Comparison of ENCODE assay signal across 8 cellular contexts in genomic region chr17:76452646-76453430, GRCh38. TPM values are rescaled to one million over a fixed set of nuclear protein-coding genes. Genes with fewer than 3 reads are reported as not detected.
A peak's percentile ranks its signal among the peaks of the same experiment; 100 is the strongest.
DNase-seq lines count a peak whose midpoint lies in the region; ATAC-seq and TF ChIP-seq lines count a peak whose summit lies in the region.

TSS of gene UBE2O (minus strand) at chr17:76453152. CDS start at chr17:76453141, 11 bp downstream.

- POLR2A ChIA-PET in naive thymus-derived CD4-positive, alpha-beta T cell (lab: Charles Lee), result interaction anchor here (0.7 to 2.4 kb wide), 8 partner anchors 10 to 96 kb away, joined by 3 to 8 read pairs (median 4); partner anchors contain the start of gene RHBDF2

- in situ Hi-C loops in KBM-7 (cut with MboI; ENCODE audit: low pct_unique_long_range_greater_than_20kb, low sequenced_read_pairs), result no loop called here

- peak; percentile 83 for DNase-seq in DMS114 treated with DMSO at 0.1 percent for 48 hours (lab: John Stamatoyannopoulos, UW; ENCODE audit: unreplicated experiment)
- DNase-seq in KBM-7, result peak; percentile 91
- DNase-seq in activated T-cell treated with anti-CD3 and anti-CD28 coated beads, Interleukin-2, amount 50 U/mL, for 4 hours, result peak; percentile 90
- DNase-seq in fibroblast of gingiva (ENCODE audit: low read depth), result peak; percentile 82
- DNase-seq in naive thymus-derived CD4-positive, alpha-beta T cell, result peak; percentile 92 to 97 (median 95)

- peak within 1 kb of the TSS; percentile 73 for H3K4me3 ChIP-seq in naive thymus-derived CD4-positive, alpha-beta T cell (ENCODE audit: low read length)

- no peaks in the 10 kb centered on the region for H3K9me3 Mint-ChIP-seq in activated T-cell treated with anti-CD3 and anti-CD28 coated beads, Interleukin-2, amount 50 U/mL, for 4 hours
- peaks cover 0 to 4% (median 0%) of the 10 kb centered on the region in 11 donors for H3K9me3 Mint-ChIP-seq in naive thymus-derived CD4-positive, alpha-beta T cell
- no peaks in the 10 kb centered on the region for H3K9me3 Mint-ChIP-seq in stimulated activated memory B cell treated with anti-CD40 and anti-IgM and Interleukin-4, amounts not matched to agents 10 μg/mL and 1 μg/mL and 100 μg/mL, for 72 hours

- no peaks in the 10 kb centered on the region for H3K27me3 ChIP-seq in naive thymus-derived CD4-positive, alpha-beta T cell (ENCODE audit: control insufficient read depth in 2 of 2, insufficient read depth in 2 of 2, low read length in 2 of 2)

- H3K4me3 Mint-ChIP-seq in activated T-cell treated with anti-CD3 and anti-CD28 coated beads, Interleukin-2, amount 50 U/mL, for 4 hours, result peak within 1 kb of the TSS; percentile 88
- H3K4me3 Mint-ChIP-seq in naive thymus-derived CD4-positive, alpha-beta T cell, result peak within 1 kb of the TSS; percentile 86 to 95 (median 88)
- peak within 1 kb of the TSS; percentile 84 for H3K4me3 Mint-ChIP-seq in stimulated activated memory B cell treated with anti-CD40 and anti-IgM and Interleukin-4, amounts not matched to agents 10 μg/mL and 1 μg/mL and 100 μg/mL, for 72 hours

- peak within 1 kb of the TSS; percentile 81 to 98 (median 93) for H3K27ac Mint-ChIP-seq in naive thymus-derived CD4-positive, alpha-beta T cell
- peak within 1 kb of the TSS; percentile 46 for H3K27ac Mint-ChIP-seq in stimulated activated memory B cell treated with anti-CD40 and anti-IgM and Interleukin-4, amounts not matched to agents 10 μg/mL and 1 μg/mL and 100 μg/mL, for 72 hours

- CTCF ChIA-PET in naive thymus-derived CD4-positive, alpha-beta T cell (lab: Charles Lee), result interaction anchor here (0.9 to 1.8 kb wide), 7 partner anchors 40 to 71 kb away, joined by 3 to 9 read pairs (median 4); partner anchors contain the start of gene RHBDF2

- H3K27ac ChIP-seq in naive thymus-derived CD4-positive, alpha-beta T cell (ENCODE audit: low read depth, low read length), result peak within 1 kb of the TSS; percentile 89

- H3K36me3 Mint-ChIP-seq in activated T-cell treated with anti-CD3 and anti-CD28 coated beads, Interleukin-2, amount 50 U/mL, for 4 hours (ENCODE audit: insufficient read depth), result no peaks in the 10 kb centered on the region
- H3K36me3 Mint-ChIP-seq in naive thymus-derived CD4-positive, alpha-beta T cell, result no peaks in the 10 kb centered on the region
- no peaks in the 10 kb centered on the region for H3K36me3 Mint-ChIP-seq in stimulated activated memory B cell treated with anti-CD40 and anti-IgM and Interleukin-4, amounts not matched to agents 10 μg/mL and 1 μg/mL and 100 μg/mL, for 72 hours

- H3K4me1 Mint-ChIP-seq in activated T-cell treated with anti-CD3 and anti-CD28 coated beads, Interleukin-2, amount 50 U/mL, for 4 hours (ENCODE audit: low read depth), result peaks cover 34% of the 10 kb centered on the region
- H3K4me1 Mint-ChIP-seq in naive thymus-derived CD4-positive, alpha-beta T cell, result peaks cover 17 to 46% (median 42%) of the 10 kb centered on the region in 7 donors
- peaks cover 47% of the 10 kb centered on the region for H3K4me1 Mint-ChIP-seq in stimulated activated memory B cell treated with anti-CD40 and anti-IgM and Interleukin-4, amounts not matched to agents 10 μg/mL and 1 μg/mL and 100 μg/mL, for 72 hours

- peak; percentile 82 for ATAC-seq in GM21528 (IDR thresholded peaks at IDR 0.05; ENCODE audit: low FRiP score, unreplicated experiment)
- peak; percentile 95 to 97 for ATAC-seq in activated T-cell treated with anti-CD3 and anti-CD28 coated beads, Interleukin-2, amount 50 U/mL, for 4 hours
- ATAC-seq in naive thymus-derived CD4-positive, alpha-beta T cell, result peak; percentile 97
- peak; percentile 98 for ATAC-seq in stimulated activated memory B cell treated with anti-CD40 and anti-IgM and Interleukin-4, amounts not matched to agents 10 μg/mL and 1 μg/mL and 100 μg/mL, for 72 hours

- no peaks in the 10 kb centered on the region for H3K36me3 ChIP-seq in naive thymus-derived CD4-positive, alpha-beta T cell (ENCODE audit: control insufficient read depth in 2 of 3, insufficient read depth in 3 of 3, low read length in 3 of 3)

- intact Hi-C loops in naive thymus-derived CD4-positive, alpha-beta T cell (cut with micrococcal nuclease), result loop anchor here (1.0 to 10.0 kb wide), 18 partner anchors 40 to 634 kb away; partner anchors contain the start of genes ACOX1 (in 2 of the 2), PRPSAP1 (in 2 of the 2), SPHK1 (in 2 of the 2) and TEN1 (in 2 of the 2)

- no peaks in the 10 kb centered on the region for H3K27me3 Mint-ChIP-seq in activated T-cell treated with anti-CD3 and anti-CD28 coated beads, Interleukin-2, amount 50 U/mL, for 4 hours (ENCODE audit: low read depth)
- H3K27me3 Mint-ChIP-seq in naive thymus-derived CD4-positive, alpha-beta T cell, result no peaks in the 10 kb centered on the region
- no peaks in the 10 kb centered on the region for H3K27me3 Mint-ChIP-seq in stimulated activated memory B cell treated with anti-CD40 and anti-IgM and Interleukin-4, amounts not matched to agents 10 μg/mL and 1 μg/mL and 100 μg/mL, for 72 hours

- no peaks in the 10 kb centered on the region for H3K9me3 ChIP-seq in naive thymus-derived CD4-positive, alpha-beta T cell (ENCODE audit: control insufficient read depth in 2 of 3, low read length in 3 of 3)

- peaks cover 11 to 23% of the 10 kb centered on the region in 2 donors for H3K4me1 ChIP-seq in naive thymus-derived CD4-positive, alpha-beta T cell (ENCODE audit: control insufficient read depth in 2 of 2, insufficient read depth in 2 of 2, low read length in 2 of 2)

TF ChIP-seq in PFSK-1, 5 proteins besides CTCF, POLR2A, EP300 and RAD21:
- TF ChIP-seq SIN3A (IDR thresholded peaks at IDR 0.05; ENCODE audit: borderline replicate concordance, insufficient read depth, low read length) (no peak), REST (IDR thresholded peaks at IDR 0.05; ENCODE audit: insufficient read depth in 1 of 2, low read depth in 2 of 2, low read length in 2 of 2) (no peak), FOXP2 (optimal IDR thresholded peaks at IDR 0.05; ENCODE audit: borderline replicate concordance, extremely low read depth, extremely low read length, insufficient read depth) (peak; percentile 78), POLR2AphosphoS5 (IDR thresholded peaks at IDR 0.05; ENCODE audit: low read depth, low read length) (peak; percentile 66), TAF1 (IDR thresholded peaks at IDR 0.05; ENCODE audit: borderline replicate concordance, insufficient read depth, low read length) (peak; percentile 76; the same call in 1 of the 2 replicates)
TF ChIP-seq in PFSK-1: peak in this region for 3.

RNA-seq across cellular contexts. Expression of gene UBE2O, which starts in this region (rescaled TPM):
- polyA plus RNA-seq in PFSK-1 (2012; ENCODE audit: insufficient read length, low read depth), result 51.9 TPM
- 10 to 100 TPM; 43.2 to 45.1 (median 45.0) TPM for total RNA-seq in activated T-cell treated with anti-CD3 and anti-CD28 coated beads, Interleukin-2, amount 50 U/mL, for 4 hours
- 10 to 100 TPM; 32.6 to 50.8 (median 41.6) TPM for total RNA-seq in naive thymus-derived CD4-positive, alpha-beta T cell
- polyA plus RNA-seq in naive thymus-derived CD4-positive, alpha-beta T cell, result 10 to 100 TPM in 1 of 2 donors, 1 to 10 TPM in 1; 8.7 to 15.4 TPM

Comparison
In these comparisons a context has a peak if more than half of its experiments do, and no peak if none do; other contexts are left out.
1. Peak in every context shown above with its lines: DNase-seq, ATAC-seq, H3K4me3 ChIP-seq and H3K27ac ChIP-seq.